1 cellular context compared by ENCODE assay signal in the genomic region with DNA sequence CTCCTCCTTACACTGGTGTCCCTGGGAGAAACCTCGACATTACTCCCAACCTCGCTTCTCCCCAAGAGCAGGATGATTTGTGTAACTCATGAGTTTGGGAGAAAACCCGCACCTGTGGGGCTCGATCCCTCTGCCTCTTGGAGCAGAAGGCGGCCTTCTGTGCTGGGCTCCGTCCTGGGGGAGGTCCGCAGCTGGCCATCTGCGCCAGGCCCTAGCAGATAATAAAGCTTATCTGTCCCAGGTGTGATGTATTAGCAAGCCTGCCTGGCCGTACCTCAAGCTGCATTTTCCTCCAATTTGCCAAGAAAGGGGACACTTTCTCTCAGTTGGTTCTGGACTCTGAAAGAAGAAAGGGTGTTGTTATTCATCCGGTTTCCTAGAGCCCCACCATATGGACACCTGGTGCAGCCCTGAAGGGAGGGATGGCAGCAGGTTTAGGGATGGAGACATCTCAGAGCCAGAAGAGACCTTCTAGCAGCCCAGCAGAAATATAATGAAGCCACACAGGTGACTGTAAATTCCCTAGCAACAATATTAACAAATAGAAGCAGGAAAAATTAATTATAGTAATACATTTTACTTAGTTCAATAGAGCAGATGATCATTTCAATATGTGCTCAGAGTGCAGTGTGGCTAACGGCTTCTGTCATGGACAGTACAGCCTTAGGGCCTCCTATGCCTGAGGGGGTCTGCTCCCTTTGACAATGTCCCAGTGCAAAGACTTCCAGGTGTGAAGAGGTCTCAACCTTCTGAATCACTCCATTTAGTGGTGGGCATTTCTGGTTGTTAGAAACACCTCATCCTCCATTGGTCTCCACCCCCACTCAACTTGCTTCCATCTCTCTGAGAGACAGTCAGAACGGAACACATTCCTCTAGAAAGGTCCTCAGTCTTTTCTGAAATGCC.
TF ChIP-seq lines count a peak whose summit lies in the region.

No MANE protein-coding gene starts in this region.

TF ChIP-seq in K562, 482 proteins besides CTCF, POLR2A, EP300 and RAD21 (continued from another document and continues in another):
- TF ChIP-seq, protein P1, sequence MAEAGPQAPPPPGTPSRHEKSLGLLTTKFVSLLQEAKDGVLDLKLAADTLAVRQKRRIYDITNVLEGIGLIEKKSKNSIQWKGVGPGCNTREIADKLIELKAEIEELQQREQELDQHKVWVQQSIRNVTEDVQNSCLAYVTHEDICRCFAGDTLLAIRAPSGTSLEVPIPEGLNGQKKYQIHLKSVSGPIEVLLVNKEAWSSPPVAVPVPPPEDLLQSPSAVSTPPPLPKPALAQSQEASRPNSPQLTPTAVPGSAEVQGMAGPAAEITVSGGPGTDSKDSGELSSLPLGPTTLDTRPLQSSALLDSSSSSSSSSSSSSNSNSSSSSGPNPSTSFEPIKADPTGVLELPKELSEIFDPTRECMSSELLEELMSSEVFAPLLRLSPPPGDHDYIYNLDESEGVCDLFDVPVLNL (CRISPR knock-in tag; IDR thresholded peaks at IDR 0.05; ENCODE audit: low read depth), result no peak
- TF ChIP-seq, protein P2, sequence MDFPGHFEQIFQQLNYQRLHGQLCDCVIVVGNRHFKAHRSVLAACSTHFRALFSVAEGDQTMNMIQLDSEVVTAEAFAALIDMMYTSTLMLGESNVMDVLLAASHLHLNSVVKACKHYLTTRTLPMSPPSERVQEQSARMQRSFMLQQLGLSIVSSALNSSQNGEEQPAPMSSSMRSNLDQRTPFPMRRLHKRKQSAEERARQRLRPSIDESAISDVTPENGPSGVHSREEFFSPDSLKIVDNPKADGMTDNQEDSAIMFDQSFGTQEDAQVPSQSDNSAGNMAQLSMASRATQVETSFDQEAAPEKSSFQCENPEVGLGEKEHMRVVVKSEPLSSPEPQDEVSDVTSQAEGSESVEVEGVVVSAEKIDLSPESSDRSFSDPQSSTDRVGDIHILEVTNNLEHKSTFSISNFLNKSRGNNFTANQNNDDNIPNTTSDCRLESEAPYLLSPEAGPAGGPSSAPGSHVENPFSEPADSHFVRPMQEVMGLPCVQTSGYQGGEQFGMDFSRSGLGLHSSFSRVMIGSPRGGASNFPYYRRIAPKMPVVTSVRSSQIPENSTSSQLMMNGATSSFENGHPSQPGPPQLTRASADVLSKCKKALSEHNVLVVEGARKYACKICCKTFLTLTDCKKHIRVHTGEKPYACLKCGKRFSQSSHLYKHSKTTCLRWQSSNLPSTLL (IDR thresholded peaks at IDR 0.05), result no peak
- TF ChIP-seq, protein P3, sequence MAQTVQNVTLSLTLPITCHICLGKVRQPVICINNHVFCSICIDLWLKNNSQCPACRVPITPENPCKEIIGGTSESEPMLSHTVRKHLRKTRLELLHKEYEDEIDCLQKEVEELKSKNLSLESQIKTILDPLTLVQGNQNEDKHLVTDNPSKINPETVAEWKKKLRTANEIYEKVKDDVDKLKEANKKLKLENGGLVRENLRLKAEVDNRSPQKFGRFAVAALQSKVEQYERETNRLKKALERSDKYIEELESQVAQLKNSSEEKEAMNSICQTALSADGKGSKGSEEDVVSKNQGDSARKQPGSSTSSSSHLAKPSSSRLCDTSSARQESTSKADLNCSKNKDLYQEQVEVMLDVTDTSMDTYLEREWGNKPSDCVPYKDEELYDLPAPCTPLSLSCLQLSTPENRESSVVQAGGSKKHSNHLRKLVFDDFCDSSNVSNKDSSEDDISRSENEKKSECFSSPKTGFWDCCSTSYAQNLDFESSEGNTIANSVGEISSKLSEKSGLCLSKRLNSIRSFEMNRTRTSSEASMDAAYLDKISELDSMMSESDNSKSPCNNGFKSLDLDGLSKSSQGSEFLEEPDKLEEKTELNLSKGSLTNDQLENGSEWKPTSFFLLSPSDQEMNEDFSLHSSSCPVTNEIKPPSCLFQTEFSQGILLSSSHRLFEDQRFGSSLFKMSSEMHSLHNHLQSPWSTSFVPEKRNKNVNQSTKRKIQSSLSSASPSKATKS (CRISPR knock-in tag; IDR thresholded peaks at IDR 0.05), result no peak
- TF ChIP-seq, protein P4, sequence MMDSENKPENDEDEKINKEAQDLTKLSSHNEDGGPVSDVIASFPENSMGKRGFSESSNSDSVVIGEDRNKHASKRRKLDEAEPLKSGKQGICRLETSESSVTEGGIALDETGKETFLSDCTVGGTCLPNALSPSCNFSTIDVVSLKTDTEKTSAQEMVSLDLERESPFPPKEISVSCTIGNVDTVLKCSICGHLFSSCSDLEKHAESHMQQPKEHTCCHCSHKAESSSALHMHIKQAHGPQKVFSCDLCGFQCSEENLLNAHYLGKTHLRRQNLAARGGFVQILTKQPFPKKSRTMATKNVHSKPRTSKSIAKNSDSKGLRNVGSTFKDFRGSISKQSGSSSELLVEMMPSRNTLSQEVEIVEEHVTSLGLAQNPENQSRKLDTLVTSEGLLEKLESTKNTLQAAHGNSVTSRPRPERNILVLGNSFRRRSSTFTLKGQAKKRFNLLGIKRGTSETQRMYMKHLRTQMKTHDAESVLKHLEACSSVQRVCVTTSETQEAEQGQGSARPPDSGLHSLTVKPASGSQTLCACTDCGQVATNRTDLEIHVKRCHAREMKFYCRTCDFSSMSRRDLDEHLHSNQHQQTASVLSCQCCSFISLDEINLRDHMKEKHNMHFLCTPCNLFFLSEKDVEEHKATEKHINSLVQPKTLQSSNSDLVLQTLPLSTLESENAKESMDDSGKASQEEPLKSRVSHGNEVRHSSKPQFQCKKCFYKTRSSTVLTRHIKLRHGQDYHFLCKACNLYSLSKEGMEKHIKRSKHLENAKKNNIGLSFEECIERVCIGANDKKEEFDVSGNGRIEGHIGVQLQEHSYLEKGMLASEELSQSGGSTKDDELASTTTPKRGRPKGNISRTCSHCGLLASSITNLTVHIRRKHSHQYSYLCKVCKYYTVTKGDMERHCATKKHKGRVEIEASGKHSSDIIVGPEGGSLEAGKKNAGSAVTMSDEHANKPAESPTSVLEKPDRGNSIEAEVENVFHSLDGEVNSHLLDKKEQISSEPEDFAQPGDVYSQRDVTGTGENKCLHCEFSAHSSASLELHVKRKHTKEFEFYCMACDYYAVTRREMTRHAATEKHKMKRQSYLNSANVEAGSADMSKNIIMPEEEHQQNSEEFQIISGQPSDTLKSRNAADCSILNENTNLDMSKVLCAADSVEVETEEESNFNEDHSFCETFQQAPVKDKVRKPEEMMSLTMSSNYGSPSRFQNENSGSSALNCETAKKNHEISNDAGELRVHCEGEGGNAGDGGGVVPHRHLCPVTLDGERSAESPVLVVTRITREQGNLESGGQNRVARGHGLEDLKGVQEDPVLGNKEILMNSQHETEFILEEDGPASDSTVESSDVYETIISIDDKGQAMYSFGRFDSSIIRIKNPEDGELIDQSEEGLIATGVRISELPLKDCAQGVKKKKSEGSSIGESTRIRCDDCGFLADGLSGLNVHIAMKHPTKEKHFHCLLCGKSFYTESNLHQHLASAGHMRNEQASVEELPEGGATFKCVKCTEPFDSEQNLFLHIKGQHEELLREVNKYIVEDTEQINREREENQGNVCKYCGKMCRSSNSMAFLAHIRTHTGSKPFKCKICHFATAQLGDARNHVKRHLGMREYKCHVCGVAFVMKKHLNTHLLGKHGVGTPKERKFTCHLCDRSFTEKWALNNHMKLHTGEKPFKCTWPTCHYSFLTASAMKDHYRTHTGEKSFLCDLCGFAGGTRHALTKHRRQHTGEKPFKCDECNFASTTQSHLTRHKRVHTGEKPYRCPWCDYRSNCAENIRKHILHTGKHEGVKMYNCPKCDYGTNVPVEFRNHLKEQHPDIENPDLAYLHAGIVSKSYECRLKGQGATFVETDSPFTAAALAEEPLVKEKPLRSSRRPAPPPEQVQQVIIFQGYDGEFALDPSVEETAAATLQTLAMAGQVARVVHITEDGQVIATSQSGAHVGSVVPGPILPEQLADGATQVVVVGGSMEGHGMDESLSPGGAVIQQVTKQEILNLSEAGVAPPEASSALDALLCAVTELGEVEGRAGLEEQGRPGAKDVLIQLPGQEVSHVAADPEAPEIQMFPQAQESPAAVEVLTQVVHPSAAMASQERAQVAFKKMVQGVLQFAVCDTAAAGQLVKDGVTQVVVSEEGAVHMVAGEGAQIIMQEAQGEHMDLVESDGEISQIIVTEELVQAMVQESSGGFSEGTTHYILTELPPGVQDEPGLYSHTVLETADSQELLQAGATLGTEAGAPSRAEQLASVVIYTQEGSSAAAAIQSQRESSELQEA (IDR thresholded peaks at IDR 0.05; ENCODE audit: low read depth), result no peak
- TF ChIP-seq SMARCB1 (IDR thresholded peaks at IDR 0.05; ENCODE audit: insufficient read length, low read depth) (no peak), SRSF7 (optimal IDR thresholded peaks at IDR 0.05; ENCODE audit: low read depth, low read length) (no peak), POLR2H (tag; IDR thresholded peaks at IDR 0.05; ENCODE audit: low read depth) (no peak), RBM25 (IDR thresholded peaks at IDR 0.05; ENCODE audit: low read depth, low read length, severe bottlenecking) (no peak), DNMT1 (IDR thresholded peaks at IDR 0.05) (no peak), YBX1 (IDR thresholded peaks at IDR 0.05) (no peak), ZNF311 (CRISPR knock-in tag; IDR thresholded peaks at IDR 0.05) (peak; percentile 47; the same call in 1 of the 2 replicates), PHB (CRISPR knock-in tag; IDR thresholded peaks at IDR 0.05) (no peak), ZC3H8 (IDR thresholded peaks at IDR 0.05) (no peak), GABPB1 (CRISPR knock-in tag; IDR thresholded peaks at IDR 0.05) (no peak), NFIC (IDR thresholded peaks at IDR 0.05) (peak; percentile 81), FOXP1 (CRISPR knock-in tag; IDR thresholded peaks at IDR 0.05) (no peak), SRSF1 (IDR thresholded peaks at IDR 0.05; ENCODE audit: low read depth, low read length) (no peak), KDM2B (CRISPR knock-in tag; IDR thresholded peaks at IDR 0.05) (no peak), ZBTB1 (CRISPR knock-in tag; IDR thresholded peaks at IDR 0.05; ENCODE audit: borderline replicate concordance, low read depth) (no peak), U2AF1 (optimal IDR thresholded peaks at IDR 0.05; ENCODE audit: low read depth, low read length) (no peak), MECOM (CRISPR knock-in tag; IDR thresholded peaks at IDR 0.05) (no peak), ERF (CRISPR knock-in tag; IDR thresholded peaks at IDR 0.05) (no peak), YY1 (IDR thresholded peaks at IDR 0.05; ENCODE audit: borderline replicate concordance in 1 of 3, control insufficient read depth in 1 of 3, extremely low read depth in 1 of 3, insufficient read depth in 3 of 3, insufficient read length in 1 of 3, insufficient replicate concordance in 2 of 3, low read depth in 1 of 3, low read length in 2 of 3) (no peak), ARNT (IDR thresholded peaks at IDR 0.05) (no peak), ZNF551 (CRISPR knock-in tag; IDR thresholded peaks at IDR 0.05) (no peak), ZNF175 (CRISPR knock-in tag; IDR thresholded peaks at IDR 0.05; ENCODE audit: low read depth) (no peak), KDM5B (IDR thresholded peaks at IDR 0.05; ENCODE audit: insufficient replicate concordance, low read depth, low read length) (no peak), ZFPM2 (CRISPR knock-in tag; IDR thresholded peaks at IDR 0.05) (no peak), RHOXF2B (CRISPR knock-in tag; conservative IDR thresholded peaks at IDR 0.05) (no peak), NR4A1 (CRISPR knock-in tag; IDR thresholded peaks at IDR 0.05) (0 out of 2 replicates have a peak, but pooled peaks have one; percentile 67), NR4A1 (tag; IDR thresholded peaks at IDR 0.05) (no peak; the same call in 1 of the 2 replicates), PHTF2 (CRISPR knock-in tag; IDR thresholded peaks at IDR 0.05) (no peak), LARP7 (IDR thresholded peaks at IDR 0.05) (no peak), SAP30 (IDR thresholded peaks at IDR 0.05; ENCODE audit: borderline replicate concordance, insufficient read depth, low read depth, low read length, poor library complexity, severe bottlenecking) (no peak), TAL1 (IDR thresholded peaks at IDR 0.05) (peak; percentile 89), ZNF76 (CRISPR knock-in tag; IDR thresholded peaks at IDR 0.05; ENCODE audit: borderline replicate concordance) (no peak), SNIP1 (IDR thresholded peaks at IDR 0.05; ENCODE audit: low read depth) (no peak), MTA1 (IDR thresholded peaks at IDR 0.05; ENCODE audit: borderline replicate concordance) (no peak), RFX1 (IDR thresholded peaks at IDR 0.05) (no peak)
- TF ChIP-seq, protein P5, sequence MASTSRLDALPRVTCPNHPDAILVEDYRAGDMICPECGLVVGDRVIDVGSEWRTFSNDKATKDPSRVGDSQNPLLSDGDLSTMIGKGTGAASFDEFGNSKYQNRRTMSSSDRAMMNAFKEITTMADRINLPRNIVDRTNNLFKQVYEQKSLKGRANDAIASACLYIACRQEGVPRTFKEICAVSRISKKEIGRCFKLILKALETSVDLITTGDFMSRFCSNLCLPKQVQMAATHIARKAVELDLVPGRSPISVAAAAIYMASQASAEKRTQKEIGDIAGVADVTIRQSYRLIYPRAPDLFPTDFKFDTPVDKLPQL (IDR thresholded peaks at IDR 0.05; ENCODE audit: extremely low read depth, insufficient read length), result no peak
- TF ChIP-seq, protein P6, sequence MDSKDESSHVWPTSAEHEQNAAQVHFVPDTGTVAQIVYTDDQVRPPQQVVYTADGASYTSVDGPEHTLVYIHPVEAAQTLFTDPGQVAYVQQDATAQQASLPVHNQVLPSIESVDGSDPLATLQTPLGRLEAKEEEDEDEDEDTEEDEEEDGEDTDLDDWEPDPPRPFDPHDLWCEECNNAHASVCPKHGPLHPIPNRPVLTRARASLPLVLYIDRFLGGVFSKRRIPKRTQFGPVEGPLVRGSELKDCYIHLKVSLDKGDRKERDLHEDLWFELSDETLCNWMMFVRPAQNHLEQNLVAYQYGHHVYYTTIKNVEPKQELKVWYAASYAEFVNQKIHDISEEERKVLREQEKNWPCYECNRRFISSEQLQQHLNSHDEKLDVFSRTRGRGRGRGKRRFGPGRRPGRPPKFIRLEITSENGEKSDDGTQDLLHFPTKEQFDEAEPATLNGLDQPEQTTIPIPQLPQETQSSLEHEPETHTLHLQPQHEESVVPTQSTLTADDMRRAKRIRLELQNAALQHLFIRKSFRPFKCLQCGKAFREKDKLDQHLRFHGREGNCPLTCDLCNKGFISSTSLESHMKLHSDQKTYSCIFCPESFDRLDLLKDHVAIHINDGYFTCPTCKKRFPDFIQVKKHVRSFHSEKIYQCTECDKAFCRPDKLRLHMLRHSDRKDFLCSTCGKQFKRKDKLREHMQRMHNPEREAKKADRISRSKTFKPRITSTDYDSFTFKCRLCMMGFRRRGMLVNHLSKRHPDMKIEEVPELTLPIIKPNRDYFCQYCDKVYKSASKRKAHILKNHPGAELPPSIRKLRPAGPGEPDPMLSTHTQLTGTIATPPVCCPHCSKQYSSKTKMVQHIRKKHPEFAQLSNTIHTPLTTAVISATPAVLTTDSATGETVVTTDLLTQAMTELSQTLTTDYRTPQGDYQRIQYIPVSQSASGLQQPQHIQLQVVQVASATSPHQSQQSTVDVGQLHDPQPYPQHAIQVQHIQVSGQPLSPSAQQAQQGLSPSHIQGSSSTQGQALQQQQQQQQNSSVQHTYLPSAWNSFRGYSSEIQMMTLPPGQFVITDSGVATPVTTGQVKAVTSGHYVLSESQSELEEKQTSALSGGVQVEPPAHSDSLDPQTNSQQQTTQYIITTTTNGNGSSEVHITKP (IDR thresholded peaks at IDR 0.05; ENCODE audit: partially characterized antibody), result no peak
- TF ChIP-seq, protein P7, sequence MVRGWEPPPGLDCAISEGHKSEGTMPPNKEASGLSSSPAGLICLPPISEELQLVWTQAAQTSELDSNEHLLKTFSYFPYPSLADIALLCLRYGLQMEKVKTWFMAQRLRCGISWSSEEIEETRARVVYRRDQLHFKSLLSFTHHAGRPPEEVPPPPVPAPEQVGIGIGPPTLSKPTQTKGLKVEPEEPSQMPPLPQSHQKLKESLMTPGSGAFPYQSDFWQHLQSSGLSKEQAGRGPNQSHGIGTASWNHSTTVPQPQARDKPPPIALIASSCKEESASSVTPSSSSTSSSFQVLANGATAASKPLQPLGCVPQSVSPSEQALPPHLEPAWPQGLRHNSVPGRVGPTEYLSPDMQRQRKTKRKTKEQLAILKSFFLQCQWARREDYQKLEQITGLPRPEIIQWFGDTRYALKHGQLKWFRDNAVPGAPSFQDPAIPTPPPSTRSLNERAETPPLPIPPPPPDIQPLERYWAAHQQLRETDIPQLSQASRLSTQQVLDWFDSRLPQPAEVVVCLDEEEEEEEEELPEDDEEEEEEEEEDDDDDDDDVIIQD (CRISPR knock-in tag; IDR thresholded peaks at IDR 0.05), result no peak
